ENCODE assay signal across 8 cellular contexts in genomic region chr3:98901465-98902174, GRCh38. TPM values are rescaled to one million over a fixed set of nuclear protein-coding genes. Genes with fewer than 3 reads are reported as not detected.
DNase-seq lines count a peak whose midpoint lies in the region; ATAC-seq, FAIRE-seq and TF ChIP-seq lines count a peak whose summit lies in the region.

DCBLD2 (minus strand) TSS chr3:98901695; CDS start chr3:98901326, 369 bp downstream.

- peak; percentile 93 for TF ChIP-seq POLR2A in HepG2 (IDR thresholded peaks at IDR 0.05; ENCODE audit: insufficient read depth in 1 of 2, low read depth in 2 of 2, low read length in 2 of 2)

- no peak; the same call in 1 of the 2 replicates for TF ChIP-seq RAD21 in HepG2 (CRISPR knock-in tag; IDR thresholded peaks at IDR 0.05)

- DNase-seq in NCI-H526 treated with DMSO at 0.1 percent for 48 hours (lab: John Stamatoyannopoulos, UW): peak; percentile 95
- DNase-seq in activated CD4-positive, alpha-beta memory T cell treated with anti-CD3 and anti-CD28 coated beads, Interleukin-2, amount 10 ng/mL, durations not matched to agents 7 days and 5 days: peak; percentile 93
- peak; percentile 95 to 99 (median 98) for DNase-seq in dorsolateral prefrontal cortex
- DNase-seq in HepG2 (ENCODE audit: low spot score): peak; percentile 97
- DNase-seq in stimulated activated CD4-positive, alpha-beta T cell treated with anti-CD3 and anti-CD28 coated beads, Interleukin-2, amount 100 ng/mL, for 48 hours: peak; percentile 86 to 88

- FAIRE-seq in HepG2 (lab: Jason Lieb, UNC): peak; percentile 87

- H3K4me1 ChIP-seq in BLaER1 treated with 17β-estradiol and CSF1 and Interleukin-3, amounts not matched to agents 10 nM and 100 nM: peaks cover 12 to 24% (median 17%) of the 10 kb centered on the region in 10 experiments
- H3K4me1 ChIP-seq in HepG2 (ENCODE audit: insufficient read depth, low read length): peaks cover 39% of the 10 kb centered on the region

- H3K27ac ChIP-seq in BLaER1 treated with 17β-estradiol and CSF1 and Interleukin-3, amounts not matched to agents 10 nM and 100 nM: peak within 1 kb of the TSS; percentile 71 to 89 (median 85)
- H3K27ac ChIP-seq in dorsolateral prefrontal cortex: peak within 1 kb of the TSS; percentile 59 to 97 (median 92)
- peak within 1 kb of the TSS; percentile 85 for H3K27ac ChIP-seq in HepG2 (ENCODE audit: extremely low read length, insufficient read depth, low read length)

- H3K4me2 ChIP-seq in BLaER1 treated with 17β-estradiol and CSF1 and Interleukin-3, amounts not matched to agents 10 nM and 100 nM: peak within 1 kb of the TSS; percentile 92 to 99 (median 97)
- H3K4me2 ChIP-seq in HepG2 (ENCODE audit: low read depth, low read length): peak within 1 kb of the TSS; percentile 79

- CTCF ChIA-PET in activated CD4-positive, alpha-beta memory T cell treated with anti-CD3 and anti-CD28 coated beads, Interleukin-2, amount 10 ng/mL, durations not matched to agents 7 days and 5 days (lab: Charles Lee): interaction anchor here (0.6 to 1.4 kb wide), 6 partner anchors 46 to 863 kb away, joined by 3 to 8 read pairs (median 4); no protein-coding TSS in a partner anchor
- CTCF ChIA-PET in HepG2 (lab: Yijun Ruan, JAX; ENCODE audit: low intra/inter-chr PET ratio, low total read pairs): no interaction called here

- peak within 1 kb of the TSS; percentile 70 to 99 (median 91) for H3K4me3 ChIP-seq in BLaER1 treated with 17β-estradiol and CSF1 and Interleukin-3, amounts not matched to agents 10 nM and 100 nM
- H3K4me3 ChIP-seq in dorsolateral prefrontal cortex (peak within 1 kb of the TSS; percentile 66 to 98 (median 89)), HepG2 (replicated peaks in 1 of 3; ENCODE audit: insufficient read depth in 1 of 3, low read depth in 2 of 3, low read length in 3 of 3) (peak within 1 kb of the TSS; percentile 87 to 98 (median 88))

- intact Hi-C loops in dorsolateral prefrontal cortex (cut with DNase I): loop anchor here (2.0 to 5.0 kb wide), 5 partner anchors 84 to 309 kb away; partner anchors contain the start of gene CPOX (in 2 of the 2)
- intact Hi-C loops in HepG2 (cut with micrococcal nuclease; ENCODE audit: unreplicated experiment): loop anchor here (1.0 to 5.0 kb wide), 5 partner anchors 76 to 309 kb away; partner anchors contain the start of gene CPOX

- peaks cover 13% of the 10 kb centered on the region for H3K4me1 Mint-ChIP-seq in activated CD4-positive, alpha-beta memory T cell treated with anti-CD3 and anti-CD28 coated beads, Interleukin-2, amount 10 ng/mL, durations not matched to agents 7 days and 5 days

- peak in 1 of 2 experiments; percentile 27; a peak in 1 of 4 replicates for TF ChIP-seq EP300 in HepG2 (IDR thresholded peaks at IDR 0.05; ENCODE audit: low read depth in 2 of 2, low read length in 2 of 2)
- TF ChIP-seq EP300 in HepG2 (CRISPR knock-in tag; IDR thresholded peaks at IDR 0.05; ENCODE audit: borderline replicate concordance): no peak

- H3K27ac Mint-ChIP-seq in activated CD4-positive, alpha-beta memory T cell treated with anti-CD3 and anti-CD28 coated beads, Interleukin-2, amount 10 ng/mL, durations not matched to agents 7 days and 5 days: peak within 1 kb of the TSS; percentile 22

- TF ChIP-seq CTCF in dorsolateral prefrontal cortex (IDR thresholded peaks at IDR 0.05 in 54 of 56, conservative IDR thresholded peaks at IDR 0.05 in 2 of 56; ENCODE audit: low read depth in 1 of 56, partially characterized antibody in 56 of 56) (peak in 15 of 56 donors; percentile 7 to 48 (median 18)), HepG2 (CRISPR knock-in tag; IDR thresholded peaks at IDR 0.05) (no peak)

- H3K4me3 Mint-ChIP-seq in activated CD4-positive, alpha-beta memory T cell treated with anti-CD3 and anti-CD28 coated beads, Interleukin-2, amount 10 ng/mL, durations not matched to agents 7 days and 5 days: peak within 1 kb of the TSS; percentile 84

- H4K20me1 ChIP-seq in BLaER1 treated with 17β-estradiol and CSF1 and Interleukin-3, amounts not matched to agents 10 nM and 100 nM: peaks cover 0 to 18% (median 0%) of the 10 kb centered on the region in 11 experiments; a peak in 2 of 22 replicates
- H4K20me1 ChIP-seq in HepG2 (ENCODE audit: insufficient read depth, low read length): no peaks in the 10 kb centered on the region

- H2AFZ ChIP-seq in HepG2 (ENCODE audit: low read length): peak within 1 kb of the TSS; percentile 75

- WGBS in HepG2 (ENCODE audit: low lambda C conversion rate): 2% methylated on average over 28 of the region's 73 CpGs

- POLR2A ChIA-PET in activated CD4-positive, alpha-beta memory T cell treated with anti-CD3 and anti-CD28 coated beads, Interleukin-2, amount 10 ng/mL, durations not matched to agents 7 days and 5 days (lab: Charles Lee): interaction anchor here (0.6 to 1.1 kb wide), 3 partner anchors 18 to 1080 kb away, joined by 3 read pairs; partner anchors contain the start of gene CRYBG3
- POLR2A ChIA-PET in HepG2 (lab: Yijun Ruan, JAX): interaction anchor here (0.5 to 1.6 kb wide), 18 partner anchors 8 to 1137 kb away, joined by 3 to 12 read pairs (median 5); partner anchors contain the start of genes ARL6, CLDND1 and CPOX

- no peaks in the 10 kb centered on the region for H3K36me3 Mint-ChIP-seq in activated CD4-positive, alpha-beta memory T cell treated with anti-CD3 and anti-CD28 coated beads, Interleukin-2, amount 10 ng/mL, durations not matched to agents 7 days and 5 days (ENCODE audit: low read depth)

- peaks cover 31% of the 10 kb centered on the region for H3K27me3 Mint-ChIP-seq in activated CD4-positive, alpha-beta memory T cell treated with anti-CD3 and anti-CD28 coated beads, Interleukin-2, amount 10 ng/mL, durations not matched to agents 7 days and 5 days

- in situ Hi-C loops in HepG2 (cut with HindIII; ENCODE audit: extremely low pct_ligation_motif_present, low pct_unique_long_range_greater_than_20kb): no loop called here

- no peaks in the 10 kb centered on the region for H3K36me3 ChIP-seq in BLaER1 treated with 17β-estradiol and CSF1 and Interleukin-3, amounts not matched to agents 10 nM and 100 nM
- H3K36me3 ChIP-seq in HepG2 (replicated peaks in 1 of 2; ENCODE audit: control insufficient read depth in 1 of 2, insufficient read depth in 2 of 2, low read length in 2 of 2): no peaks in the 10 kb centered on the region

- H3K27me3 ChIP-seq in BLaER1 treated with 17β-estradiol and CSF1 and Interleukin-3, amounts not matched to agents 10 nM and 100 nM: no peaks in the 10 kb centered on the region
- H3K27me3 ChIP-seq in dorsolateral prefrontal cortex (no peaks in the 10 kb centered on the region), HepG2 (ENCODE audit: control insufficient read depth in 1 of 2, insufficient read depth in 2 of 2, low read length in 2 of 2) (no peaks in the 10 kb centered on the region; a peak in 1 of 5 replicates)

- peaks cover 33% of the 10 kb centered on the region for H3K79me2 ChIP-seq in HepG2 (ENCODE audit: insufficient read depth, low read length)

- H3K9me3 Mint-ChIP-seq in activated CD4-positive, alpha-beta memory T cell treated with anti-CD3 and anti-CD28 coated beads, Interleukin-2, amount 10 ng/mL, durations not matched to agents 7 days and 5 days: no peaks in the 10 kb centered on the region

- peak; percentile 98 for ATAC-seq in GM19351 (IDR thresholded peaks at IDR 0.05; ENCODE audit: unreplicated experiment)
- peak; percentile 98 for ATAC-seq in HG03520 (IDR thresholded peaks at IDR 0.05; ENCODE audit: unreplicated experiment)
- ATAC-seq in HepG2: peak; percentile 97

- no peaks in the 10 kb centered on the region for H3K9me3 ChIP-seq in BLaER1 treated with 17β-estradiol and CSF1 and Interleukin-3, amounts not matched to agents 10 nM and 100 nM (replicated peaks in 1 of 11)
- no peaks in the 10 kb centered on the region for H3K9me3 ChIP-seq in HepG2 (ENCODE audit: low read length)

- peak within 1 kb of the TSS; percentile 84 to 95 (median 93) for H3K9ac ChIP-seq in BLaER1 treated with 17β-estradiol and CSF1 and Interleukin-3, amounts not matched to agents 10 nM and 100 nM
- peak within 1 kb of the TSS; percentile 91 for H3K9ac ChIP-seq in HepG2 (ENCODE audit: insufficient read depth, low read depth, low read length)

- BruUV-seq in HepG2 (replicated peaks; lab: Mats Ljungman, UMichigan): no TSS peak

TF ChIP-seq in HepG2, 621 proteins besides CTCF, POLR2A, EP300 and RAD21 (continues in another document):
- TF ChIP-seq KDM5B (CRISPR knock-in tag; IDR thresholded peaks at IDR 0.05; ENCODE audit: borderline replicate concordance) (peak; percentile 45; the same call in 1 of the 2 replicates), ZNF335 (CRISPR knock-in tag; IDR thresholded peaks at IDR 0.05) (no peak), ZFP1 (CRISPR knock-in tag; IDR thresholded peaks at IDR 0.05) (peak; percentile 45; the same call in 1 of the 2 replicates), MTF2 (CRISPR knock-in tag; IDR thresholded peaks at IDR 0.05; ENCODE audit: borderline replicate concordance) (no peak), BORCS8-MEF2B (CRISPR knock-in tag; IDR thresholded peaks at IDR 0.05) (no peak; the same call in 1 of the 2 replicates)

RNA-seq across cellular contexts. Expression of gene DCBLD2, which starts in this region (rescaled TPM):
- total RNA-seq in activated CD4-positive, alpha-beta memory T cell treated with anti-CD3 and anti-CD28 coated beads, Interleukin-2, amount 10 ng/mL, durations not matched to agents 7 days and 5 days: 1 to 10 TPM in 1 of 2 experiments, under 1 TPM in 1; 0.83 to 1.4 TPM
- 10 to 100 TPM; 13.2 to 33.0 (median 22.0) TPM for total RNA-seq in dorsolateral prefrontal cortex
- 40.2 and 56.9 TPM in 2 replicates for total RNA-seq in HepG2 (2016; rRNA removed; fragmentation: Illumina TruSeq; extraction: Trizol)
- total RNA-seq in HepG2 (2016; cell fraction: cytosol; rRNA removed; fragmentation: Illumina TruSeq; extraction: Trizol; ENCODE audit: low read depth): 6.6 and 8.2 TPM in 2 replicates
- total RNA-seq in HepG2 (2016; cell fraction: insoluble cytoplasmic fraction; rRNA removed; fragmentation: Illumina TruSeq; extraction: Trizol): 39.3 and 56.3 TPM in 2 replicates
- total RNA-seq in HepG2 (2016; cell fraction: membrane; rRNA removed; fragmentation: Illumina TruSeq; extraction: Trizol): 15.9 and 17.6 TPM in 2 replicates
- total RNA-seq in HepG2 (2016; cell fraction: nucleus; rRNA removed; fragmentation: Illumina TruSeq; extraction: Trizol): 71.1 and 78.4 TPM in 2 replicates
- 34.1 and 43.8 TPM in 2 replicates for polyA plus RNA-seq in HepG2 (2011; rRNA removed)
- 19.5 and 27.6 TPM in 2 replicates for polyA plus RNA-seq in HepG2 (2011; cell fraction: cytosol; rRNA removed)
- polyA plus RNA-seq in HepG2 (2011; cell fraction: nucleus; rRNA removed): 20.0 and 22.5 TPM in 2 replicates
- polyA plus RNA-seq in HepG2 (2012): 14.2 and 14.4 TPM in 2 replicates
- 2.0 and 2.9 TPM in 2 replicates for polyA plus RNA-seq in HepG2 (2016; cell fraction: cytosol; fragmentation: Illumina TruSeq; extraction: Trizol; ENCODE audit: low read depth)
- polyA plus RNA-seq in HepG2 (2016; cell fraction: insoluble cytoplasmic fraction; fragmentation: Illumina TruSeq; extraction: Trizol; ENCODE audit: low read depth): 24.9 and 27.4 TPM in 2 replicates
- 6.4 and 6.6 TPM in 2 replicates for polyA plus RNA-seq in HepG2 (2016; cell fraction: membrane; fragmentation: Illumina TruSeq; extraction: Trizol; ENCODE audit: low read depth)
- polyA plus RNA-seq in HepG2 (2016; cell fraction: nucleus; fragmentation: Illumina TruSeq; extraction: Trizol; ENCODE audit: insufficient read depth, low read depth): 59.1 and 68.7 TPM in 2 replicates
- polyA minus RNA-seq in HepG2 (2011; rRNA and poly(A)+ RNA removed; ENCODE audit: low replicate concordance): 21.4 and 70.2 TPM in 2 replicates
- 59.9 and 78.1 TPM in 2 replicates for polyA minus RNA-seq in HepG2 (2011; cell fraction: cytosol; rRNA and poly(A)+ RNA removed)
- polyA minus RNA-seq in HepG2 (2011; cell fraction: nucleus; rRNA and poly(A)+ RNA removed): 98.8 and 104 TPM in 2 replicates

Comparison
In these comparisons a context has a peak if more than half of its experiments do, and no peak if none do; other contexts are left out.
1. Peak in every context shown above with its lines: DNase-seq, ATAC-seq, H3K4me3 ChIP-seq and H3K27ac ChIP-seq.